Comparison of ENCODE assay signal across 9 cellular contexts in the genomic region with DNA sequence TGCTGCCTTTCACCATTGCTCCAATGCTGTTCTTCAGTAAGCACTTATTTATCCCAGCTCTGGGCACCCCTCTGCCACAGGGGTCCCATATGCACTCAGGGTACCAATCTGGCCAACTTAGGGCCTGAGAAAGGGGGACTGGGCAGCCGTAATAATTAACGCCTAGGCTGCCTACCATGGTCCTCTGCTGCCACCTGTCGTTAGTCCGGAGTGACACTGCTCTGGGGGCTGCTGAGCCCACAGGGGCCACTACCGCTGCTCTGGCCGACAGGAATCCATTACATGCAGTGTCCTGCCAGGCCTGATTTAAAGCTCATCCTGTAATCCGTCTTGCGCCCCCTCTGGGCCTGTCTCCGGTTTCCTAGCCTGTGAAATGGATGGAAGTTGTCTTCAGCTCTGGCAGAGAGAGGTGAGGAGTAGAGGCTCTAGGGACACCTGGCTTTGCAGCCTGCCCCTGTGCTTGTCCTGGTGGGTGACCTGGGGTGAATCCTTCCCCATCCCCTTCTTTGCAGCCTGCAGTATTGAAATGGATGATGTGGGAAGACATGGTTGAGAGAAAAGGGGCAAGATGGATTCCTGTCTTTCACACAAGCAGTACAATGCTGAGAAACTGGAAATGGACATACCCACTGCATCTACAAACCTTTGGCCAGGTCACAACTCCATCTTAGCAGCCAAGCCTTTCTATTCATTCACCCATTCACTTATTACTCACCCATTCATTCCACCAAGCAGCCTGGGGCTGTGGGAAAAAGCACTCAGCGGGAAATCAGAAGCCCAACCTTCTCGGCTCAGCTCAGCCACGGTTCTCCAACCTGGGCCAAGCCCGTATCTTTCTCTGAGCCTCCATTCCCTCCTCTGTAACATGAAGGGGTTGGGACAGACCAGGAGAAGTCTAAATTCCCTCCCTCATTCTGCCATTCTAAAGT.
DNase-seq lines count a peak whose midpoint lies in the region; ATAC-seq, FAIRE-seq and TF ChIP-seq lines count a peak whose summit lies in the region.
"Had no signal": no experiment of that assay in that cellular context is flagged by ENCODE, and none has a peak within 500 bp of the region (broad histone marks: within the 10 kb centered on the region; RNA-seq: fewer than 3 reads in every experiment).

No MANE protein-coding gene starts in this region.

- ATAC-seq in GM21825 (IDR thresholded peaks at IDR 0.05; ENCODE audit: unreplicated experiment) (peak; percentile 68), HG02623 (IDR thresholded peaks at IDR 0.05; ENCODE audit: unreplicated experiment) (no peak)
- no peak for ATAC-seq in stimulated activated memory B cell treated with anti-CD40 and anti-IgM and Interleukin-4, amounts not matched to agents 10 μg/mL and 1 μg/mL and 100 μg/mL, for 72 hours

- no peak overlapping the region for H3K4me3 Mint-ChIP-seq in activated T-cell treated with anti-CD3 and anti-CD28 coated beads, Interleukin-2, amount 50 U/mL, for 24 hours
- no peak overlapping the region for H3K4me3 Mint-ChIP-seq in stimulated activated memory B cell treated with anti-CD40 and anti-IgM and Interleukin-4, amounts not matched to agents 10 μg/mL and 1 μg/mL and 100 μg/mL, for 72 hours
- H3K4me3 Mint-ChIP-seq: stimulated activated naive CD8-positive, alpha-beta T cell treated with anti-CD3 and anti-CD28 coated beads, Interleukin-15, Interleukin-2, amounts not matched to agents 100 ng/mL and 50 ng/mL, for 24 hours had no signal

- DNase-seq in D721Med (ENCODE audit: insufficient read length, low spot score) (peak; percentile 24), NCI-H524 treated with DMSO at 0.1 percent for 48 hours (lab: John Stamatoyannopoulos, UW) (peak; percentile 58), glomerular endothelial cell (ENCODE audit: extremely low read depth, low read depth, low spot score) (peak; percentile 1), posterior cingulate gyrus (peak in 6 of 10 donors; percentile 31 to 87 (median 34))
- peak; percentile 53 for DNase-seq in activated T-cell treated with anti-CD3 and anti-CD28 coated beads, Interleukin-2, amount 50 U/mL, for 24 hours

- no peaks in the 10 kb centered on the region for H3K9me3 Mint-ChIP-seq in activated T-cell treated with anti-CD3 and anti-CD28 coated beads, Interleukin-2, amount 50 U/mL, for 24 hours
- H3K9me3 Mint-ChIP-seq in stimulated activated memory B cell treated with anti-CD40 and anti-IgM and Interleukin-4, amounts not matched to agents 10 μg/mL and 1 μg/mL and 100 μg/mL, for 72 hours = no peaks in the 10 kb centered on the region
- H3K9me3 Mint-ChIP-seq: stimulated activated naive CD8-positive, alpha-beta T cell treated with anti-CD3 and anti-CD28 coated beads, Interleukin-15, Interleukin-2, amounts not matched to agents 100 ng/mL and 50 ng/mL, for 24 hours had no signal

- H3K36me3 Mint-ChIP-seq in activated T-cell treated with anti-CD3 and anti-CD28 coated beads, Interleukin-2, amount 50 U/mL, for 24 hours (ENCODE audit: low read depth) = no peaks in the 10 kb centered on the region
- H3K36me3 Mint-ChIP-seq in stimulated activated memory B cell treated with anti-CD40 and anti-IgM and Interleukin-4, amounts not matched to agents 10 μg/mL and 1 μg/mL and 100 μg/mL, for 72 hours = no peaks in the 10 kb centered on the region

- TF ChIP-seq CTCF in D721Med (IDR thresholded peaks at IDR 0.05; ENCODE audit: insufficient read depth, missing control alignments) = peak; percentile 51

- H3K27ac Mint-ChIP-seq in activated T-cell treated with anti-CD3 and anti-CD28 coated beads, Interleukin-2, amount 50 U/mL, for 24 hours = no peak overlapping the region
- no peak overlapping the region for H3K27ac Mint-ChIP-seq in stimulated activated memory B cell treated with anti-CD40 and anti-IgM and Interleukin-4, amounts not matched to agents 10 μg/mL and 1 μg/mL and 100 μg/mL, for 72 hours
- H3K27ac Mint-ChIP-seq: stimulated activated naive CD8-positive, alpha-beta T cell treated with anti-CD3 and anti-CD28 coated beads, Interleukin-15, Interleukin-2, amounts not matched to agents 100 ng/mL and 50 ng/mL, for 24 hours had no signal

- peaks cover 76% of the 10 kb centered on the region for H3K27me3 Mint-ChIP-seq in activated T-cell treated with anti-CD3 and anti-CD28 coated beads, Interleukin-2, amount 50 U/mL, for 24 hours
- peaks cover 26% of the 10 kb centered on the region for H3K27me3 Mint-ChIP-seq in stimulated activated memory B cell treated with anti-CD40 and anti-IgM and Interleukin-4, amounts not matched to agents 10 μg/mL and 1 μg/mL and 100 μg/mL, for 72 hours

- intact Hi-C loops in posterior cingulate gyrus (cut with DNase I) = loop anchor here (5.0 kb wide), 1 partner anchor 561 kb away; the partner anchor contains the start of gene EFNB1

- no peak for FAIRE-seq in D721Med (lab: Jason Lieb, UNC)

- no peaks in the 10 kb centered on the region for H3K4me1 Mint-ChIP-seq in activated T-cell treated with anti-CD3 and anti-CD28 coated beads, Interleukin-2, amount 50 U/mL, for 24 hours (ENCODE audit: low read depth)
- H3K4me1 Mint-ChIP-seq in stimulated activated memory B cell treated with anti-CD40 and anti-IgM and Interleukin-4, amounts not matched to agents 10 μg/mL and 1 μg/mL and 100 μg/mL, for 72 hours = peaks cover 5% of the 10 kb centered on the region

Comparison
In these comparisons a context has a peak if more than half of its experiments do, and no peak if none do; other contexts are left out.
1. DNase-seq: peak in every context shown above with its lines; median percentile 58 in NCI-H524 treated with DMSO at 0.1 percent for 48 hours; 53 in activated T-cell treated with anti-CD3 and anti-CD28 coated beads, Interleukin-2, amount 50 U/mL, for 24 hours; 34 in posterior cingulate gyrus; 24 in D721Med; 1 in glomerular endothelial cell.